Comparison of ENCODE assay signal across 32 cellular contexts in the genomic region with DNA sequence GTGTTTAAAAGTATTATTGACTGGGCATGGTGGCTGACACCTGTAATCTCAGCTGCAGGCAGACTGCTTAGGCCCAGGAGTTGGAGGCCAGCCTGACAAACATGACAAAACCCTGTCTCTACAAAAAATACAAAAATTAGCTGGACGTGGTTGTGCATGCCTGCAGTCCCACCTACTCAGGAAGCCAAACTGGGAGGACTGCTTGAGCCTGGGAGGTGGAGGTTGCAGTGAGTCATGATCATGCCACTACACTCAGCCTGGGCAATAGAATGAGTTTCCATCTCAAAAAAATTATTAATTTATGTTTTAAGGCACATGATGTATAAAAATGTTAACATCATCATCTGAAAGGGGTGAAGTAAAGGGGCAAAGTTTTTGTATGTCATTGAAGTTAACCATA.
"Had no signal": no experiment of that assay in that cellular context is flagged by ENCODE, and none has a peak within 500 bp of the region (broad histone marks: within the 10 kb centered on the region; RNA-seq: fewer than 3 reads in every experiment).

No MANE protein-coding gene starts in this region.

- H3K4me3 Mint-ChIP-seq: activated CD4-positive, alpha-beta memory T cell treated with anti-CD3 and anti-CD28 coated beads for 36 hours; activated CD4-positive, alpha-beta T cell treated with anti-CD3 and anti-CD28 coated beads for 36 hours; activated CD4-positive, alpha-beta T cell treated with anti-CD3 and anti-CD28 coated beads, Interleukin-2, amount 10 ng/mL, durations not matched to agents 24 days and 14 days; activated CD8-positive, alpha-beta memory T cell treated with anti-CD3 and anti-CD28 coated beads, Interleukin-2, amount 10 ng/mL, durations not matched to agents 7 days and 5 days; activated CD8-positive, alpha-beta T cell treated with anti-CD3 and anti-CD28 coated beads, Interleukin-2, amount 10 ng/mL, durations not matched to agents 7 days and 5 days; activated naive CD4-positive, alpha-beta T cell treated with anti-CD3 and anti-CD28 coated beads for 36 hours; activated naive CD4-positive, alpha-beta T cell treated with anti-CD3 and anti-CD28 coated beads, Interleukin-2, amount 50 U/mL, for 24 hours; activated naive CD8-positive, alpha-beta T cell treated with anti-CD3 and anti-CD28 coated beads for 36 hours; activated naive CD8-positive, alpha-beta T cell treated with anti-CD3 and anti-CD28 coated beads, Interleukin-2, amount 50 U/mL, for 24 hours; activated T-helper 1 cell treated with anti-CD3 and anti-CD28 coated beads, Interleukin-12 subunit alpha, Interleukin-12 subunit beta, Interleukin-2, Interleukin-4 antibody, amounts not matched to agents 30 ng/mL and 10 ng/mL and 1 ng/mL, durations not matched to agents 14 hours and 24 hours and 36 hours; dendritic cell treated with granulocyte-macrophage colony-stimulating factor and Interleukin-4, amounts not matched to agents 40 ng/mL and 50 ng/mL, for 4 days; endodermal cell had no signal

- H3K4me1 ChIP-seq: adrenal gland, body of pancreas, esophagus squamous epithelium, heart right ventricle had no signal

- H3K4me1 Mint-ChIP-seq: activated CD4-positive, alpha-beta T cell treated with anti-CD3 and anti-CD28 coated beads for 36 hours; activated CD4-positive, alpha-beta T cell treated with anti-CD3 and anti-CD28 coated beads, Interleukin-2, amount 10 ng/mL, durations not matched to agents 24 days and 14 days; activated CD8-positive, alpha-beta memory T cell treated with anti-CD3 and anti-CD28 coated beads, Interleukin-2, amount 10 ng/mL, durations not matched to agents 7 days and 5 days; activated naive CD4-positive, alpha-beta T cell treated with anti-CD3 and anti-CD28 coated beads, Interleukin-2, amount 50 U/mL, for 24 hours; activated naive CD8-positive, alpha-beta T cell treated with anti-CD3 and anti-CD28 coated beads for 36 hours; activated naive CD8-positive, alpha-beta T cell treated with anti-CD3 and anti-CD28 coated beads, Interleukin-2, amount 50 U/mL, for 24 hours; endodermal cell had no signal

- H3K27ac Mint-ChIP-seq: activated CD4-positive, alpha-beta memory T cell treated with anti-CD3 and anti-CD28 coated beads for 36 hours; activated CD4-positive, alpha-beta T cell treated with anti-CD3 and anti-CD28 coated beads for 36 hours; activated CD4-positive, alpha-beta T cell treated with anti-CD3 and anti-CD28 coated beads, Interleukin-2, amount 10 ng/mL, durations not matched to agents 24 days and 14 days; activated CD8-positive, alpha-beta memory T cell treated with anti-CD3 and anti-CD28 coated beads, Interleukin-2, amount 10 ng/mL, durations not matched to agents 7 days and 5 days; activated CD8-positive, alpha-beta T cell treated with anti-CD3 and anti-CD28 coated beads, Interleukin-2, amount 10 ng/mL, durations not matched to agents 7 days and 5 days; activated naive CD4-positive, alpha-beta T cell treated with anti-CD3 and anti-CD28 coated beads for 36 hours; activated naive CD4-positive, alpha-beta T cell treated with anti-CD3 and anti-CD28 coated beads, Interleukin-2, amount 50 U/mL, for 24 hours; activated naive CD8-positive, alpha-beta T cell treated with anti-CD3 and anti-CD28 coated beads for 36 hours; activated naive CD8-positive, alpha-beta T cell treated with anti-CD3 and anti-CD28 coated beads, Interleukin-2, amount 50 U/mL, for 24 hours; activated T-helper 1 cell treated with anti-CD3 and anti-CD28 coated beads, Interleukin-12 subunit alpha, Interleukin-12 subunit beta, Interleukin-2, Interleukin-4 antibody, amounts not matched to agents 30 ng/mL and 10 ng/mL and 1 ng/mL, durations not matched to agents 14 hours and 24 hours and 36 hours; activated T-helper 2 cell treated with anti-CD3 and anti-CD28 coated beads, Interferon-gamma antibody, Interleukin-2, Interleukin-4, amounts not matched to agents 10 μg/mL and 5 μg/mL and 100 μg/mL, durations not matched to agents 14 hours and 24 hours and 36 hours; dendritic cell treated with granulocyte-macrophage colony-stimulating factor and Interleukin-4, amounts not matched to agents 40 ng/mL and 50 ng/mL, for 4 days; endodermal cell had no signal

- DNase-seq: activated CD4-positive, alpha-beta memory T cell treated with anti-CD3 and anti-CD28 coated beads for 36 hours; activated CD4-positive, alpha-beta T cell treated with anti-CD3 and anti-CD28 coated beads for 36 hours; activated CD4-positive, alpha-beta T cell treated with anti-CD3 and anti-CD28 coated beads, Interleukin-2, amount 10 ng/mL, durations not matched to agents 24 days and 14 days; activated CD4-positive, CD25-positive, alpha-beta regulatory T cell; activated CD4-positive, CD25-positive, alpha-beta regulatory T cell treated with anti-CD3 and anti-CD28 coated beads, Interleukin-2, amount 50 U/mL, for 72 hours; activated CD8-positive, alpha-beta memory T cell treated with anti-CD3 and anti-CD28 coated beads, Interleukin-2, amount 10 ng/mL, durations not matched to agents 7 days and 5 days; activated CD8-positive, alpha-beta memory T cell treated with anti-CD3 and anti-CD28 coated beads, Interleukin-2, amount 50 U/mL, for 4 hours; activated CD8-positive, alpha-beta T cell treated with anti-CD3 and anti-CD28 coated beads, Interleukin-2, amount 10 ng/mL, durations not matched to agents 7 days and 5 days; activated effector memory CD4-positive, alpha-beta T cell treated with anti-CD3 and anti-CD28 coated beads, Interleukin-2, amount 50 U/mL, for 16 hours; activated naive CD4-positive, alpha-beta T cell treated with anti-CD3 and anti-CD28 coated beads for 36 hours; activated naive CD8-positive, alpha-beta T cell treated with anti-CD3 and anti-CD28 coated beads for 36 hours; activated naive CD8-positive, alpha-beta T cell treated with anti-CD3 and anti-CD28 coated beads, Interleukin-2, amount 50 U/mL, for 24 hours; activated T-cell treated with anti-CD3 and anti-CD28 coated beads, Interleukin-2, amount 50 U/mL, for 1 hour; activated T-cell treated with anti-CD3 and anti-CD28 coated beads, Interleukin-2, amount 50 U/mL, for 48 hours; adrenal gland; amygdala; aorta; body of pancreas; central memory CD4-positive, alpha-beta T cell; cerebellar nuclear complex; dorsolateral prefrontal cortex; effector memory CD4-positive, alpha-beta T cell; endodermal cell; esophagus squamous epithelium; heart right ventricle; T-helper 2 cell had no signal

- H3K27ac ChIP-seq: adrenal gland, body of pancreas, cardiac muscle cell, coronary artery, dorsolateral prefrontal cortex, esophagus squamous epithelium, heart right ventricle had no signal

- ATAC-seq: activated CD4-positive, alpha-beta T cell treated with anti-CD3 and anti-CD28 coated beads for 36 hours; activated CD8-positive, alpha-beta memory T cell treated with anti-CD3 and anti-CD28 coated beads, Interleukin-2, amount 10 ng/mL, durations not matched to agents 7 days and 5 days; activated CD8-positive, alpha-beta T cell treated with anti-CD3 and anti-CD28 coated beads, Interleukin-2, amount 10 ng/mL, durations not matched to agents 7 days and 5 days; activated naive CD8-positive, alpha-beta T cell treated with anti-CD3 and anti-CD28 coated beads, Interleukin-2, amount 50 U/mL, for 24 hours; body of pancreas; heart right ventricle had no signal

- H3K27me3 Mint-ChIP-seq: activated CD4-positive, alpha-beta memory T cell treated with anti-CD3 and anti-CD28 coated beads for 36 hours; activated CD4-positive, alpha-beta T cell treated with anti-CD3 and anti-CD28 coated beads for 36 hours; activated CD8-positive, alpha-beta memory T cell treated with anti-CD3 and anti-CD28 coated beads, Interleukin-2, amount 10 ng/mL, durations not matched to agents 7 days and 5 days; activated naive CD4-positive, alpha-beta T cell treated with anti-CD3 and anti-CD28 coated beads, Interleukin-2, amount 50 U/mL, for 24 hours; activated naive CD8-positive, alpha-beta T cell treated with anti-CD3 and anti-CD28 coated beads for 36 hours; activated naive CD8-positive, alpha-beta T cell treated with anti-CD3 and anti-CD28 coated beads, Interleukin-2, amount 50 U/mL, for 24 hours; dendritic cell treated with granulocyte-macrophage colony-stimulating factor and Interleukin-4, amounts not matched to agents 40 ng/mL and 50 ng/mL, for 4 days had no signal

- H3K36me3 ChIP-seq: adrenal gland, cardiac muscle cell, esophagus squamous epithelium, heart right ventricle had no signal

- H3K27me3 ChIP-seq: adrenal gland, body of pancreas, cardiac muscle cell, dorsolateral prefrontal cortex, esophagus squamous epithelium, heart right ventricle had no signal

- H3K4me3 ChIP-seq: adrenal gland, body of pancreas, cardiac muscle cell, coronary artery, dorsolateral prefrontal cortex, esophagus squamous epithelium, heart right ventricle had no signal
